In genomic region chr19:40697007-40697406, GRCh38 we compare ENCODE assay signal across 8 cellular contexts.
"Had no signal": no experiment of that assay in that cellular context is flagged by ENCODE, and none has a peak within 500 bp of the region (broad histone marks: within the 10 kb centered on the region; RNA-seq: fewer than 3 reads in every experiment).

No MANE protein-coding gene starts in this region.

- H3K4me3 ChIP-seq: GM23248, HAP-1 had no signal

- H3K4me1 ChIP-seq: HAP-1 had no signal

- H3K9me3 ChIP-seq: HAP-1 had no signal

- H3K4me1 Mint-ChIP-seq: IgD-negative memory B cell had no signal

- H3K9me3 Mint-ChIP-seq: IgD-negative memory B cell had no signal

- FAIRE-seq: HepG2 had no signal

- DNase-seq: GM23248, GOT3, H7 had no signal

- H3K4me3 Mint-ChIP-seq: IgD-negative memory B cell had no signal

- H3K27me3 Mint-ChIP-seq: IgD-negative memory B cell had no signal

- H3K27ac ChIP-seq: GM23248, HL-60 had no signal

- ATAC-seq: HCT116, HepG2 had no signal
